Comparison of ENCODE assay signal across 1 cellular context in the genomic region with DNA sequence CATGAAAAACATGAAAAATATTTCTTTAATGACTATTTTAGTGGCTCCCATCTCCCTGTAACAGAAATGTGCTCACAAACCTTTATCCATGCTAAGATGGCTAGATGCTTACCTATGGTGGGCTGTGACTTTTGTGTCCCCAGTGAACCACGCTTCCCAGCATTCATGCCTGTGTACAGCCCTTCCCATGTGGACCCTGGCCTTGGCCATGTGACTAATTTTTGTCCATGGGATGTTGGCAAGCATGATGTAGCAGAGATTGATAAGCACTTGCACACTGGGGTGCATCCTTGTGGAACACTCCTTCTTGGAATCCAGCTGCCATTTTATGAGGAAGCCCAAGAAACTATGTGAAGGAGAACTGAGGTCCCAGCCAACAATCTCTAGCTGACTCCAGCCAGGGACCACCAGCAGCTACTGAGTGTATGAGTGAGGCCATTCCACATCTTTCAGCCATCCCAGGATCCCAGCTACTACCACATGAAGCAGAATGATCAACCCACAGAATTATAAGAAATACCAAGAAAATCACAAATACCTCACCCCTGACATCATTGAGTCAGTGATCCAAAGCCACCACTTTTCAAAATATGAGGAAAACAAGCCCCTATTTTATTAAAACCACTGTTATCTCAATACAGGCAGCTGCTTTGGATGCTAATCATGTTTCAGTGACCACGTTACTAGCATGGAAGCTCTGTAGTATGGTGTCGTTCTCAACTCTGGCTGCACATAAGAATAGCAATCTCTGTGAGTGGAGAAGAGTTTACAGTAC.
TF ChIP-seq lines count a peak whose summit lies in the region.

No MANE protein-coding gene starts in this region.

TF ChIP-seq in IMR-90, 13 proteins besides CTCF, POLR2A, EP300 and RAD21 (continued from another document):
- TF ChIP-seq CEBPB (IDR thresholded peaks at IDR 0.05; ENCODE audit: low read depth, low read length): no peak
- no peak for TF ChIP-seq CHD1 (IDR thresholded peaks at IDR 0.05; ENCODE audit: low read depth, low read length)
- no peak for TF ChIP-seq MAFK (IDR thresholded peaks at IDR 0.05; ENCODE audit: low read depth, low read length)
- TF ChIP-seq, protein P1, sequence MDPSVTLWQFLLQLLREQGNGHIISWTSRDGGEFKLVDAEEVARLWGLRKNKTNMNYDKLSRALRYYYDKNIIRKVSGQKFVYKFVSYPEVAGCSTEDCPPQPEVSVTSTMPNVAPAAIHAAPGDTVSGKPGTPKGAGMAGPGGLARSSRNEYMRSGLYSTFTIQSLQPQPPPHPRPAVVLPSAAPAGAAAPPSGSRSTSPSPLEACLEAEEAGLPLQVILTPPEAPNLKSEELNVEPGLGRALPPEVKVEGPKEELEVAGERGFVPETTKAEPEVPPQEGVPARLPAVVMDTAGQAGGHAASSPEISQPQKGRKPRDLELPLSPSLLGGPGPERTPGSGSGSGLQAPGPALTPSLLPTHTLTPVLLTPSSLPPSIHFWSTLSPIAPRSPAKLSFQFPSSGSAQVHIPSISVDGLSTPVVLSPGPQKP (IDR thresholded peaks at IDR 0.05; ENCODE audit: borderline replicate concordance, low read depth, low read length): no peak
